9 cellular contexts compared by ENCODE assay signal in the genomic region with DNA sequence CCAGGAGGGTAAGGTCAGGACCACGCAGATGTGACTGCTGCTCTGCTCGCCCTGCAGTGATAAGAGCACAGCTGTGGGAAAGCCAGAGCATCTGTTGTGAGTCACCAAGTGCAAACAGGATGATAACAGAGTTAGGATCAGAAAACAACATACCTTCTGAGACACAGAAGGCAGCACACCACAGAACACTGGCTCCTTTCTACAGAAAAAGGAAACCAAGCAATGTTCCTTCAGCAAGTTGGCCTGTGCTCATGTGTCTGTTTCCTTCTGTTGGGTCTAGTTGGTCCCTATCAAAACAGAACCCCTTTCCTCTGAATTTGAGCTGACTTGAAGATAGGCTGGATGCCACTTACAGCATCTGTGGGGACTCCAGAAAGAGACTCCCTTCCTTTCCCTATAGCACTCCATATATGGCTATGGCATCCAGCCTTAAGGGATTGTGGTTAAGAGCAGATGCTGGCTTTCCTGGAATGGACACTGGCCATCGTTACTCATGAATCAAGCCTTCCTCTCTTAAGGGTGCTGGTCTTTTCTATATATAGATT.
DNase-seq lines count a peak whose midpoint lies in the region; ATAC-seq, FAIRE-seq and TF ChIP-seq lines count a peak whose summit lies in the region.
"Had no signal": no experiment of that assay in that cellular context is flagged by ENCODE, and none has a peak within 500 bp of the region (broad histone marks: within the 10 kb centered on the region; RNA-seq: fewer than 3 reads in every experiment).

No MANE protein-coding gene starts in this region.

- no peak overlapping the region for H3K4me3 Mint-ChIP-seq in immature natural killer cell

- H3K4me3 ChIP-seq in HUES48 (ENCODE audit: low read depth, low read length) (no peak overlapping the region), bronchial epithelial cell (ENCODE audit: low read depth, low read length) (no peak overlapping the region)

- FAIRE-seq in bronchial epithelial cell (lab: Jason Lieb, UNC) = no peak

- DNase-seq in bronchial epithelial cell (ENCODE audit: low read depth) = peak; percentile 75
- no peak for DNase-seq in omental fat pad (ENCODE audit: low spot score)
- no peak for DNase-seq in GM20000 (ENCODE audit: low spot score)
- DNase-seq in NCI-H774 (lab: John Stamatoyannopoulos, UW) = no peak
- DNase-seq in immature natural killer cell = no peak
- DNase-seq in KG1 (lab: John Stamatoyannopoulos, UW) = no peak
- DNase-seq: NCI-H748 treated with DMSO at 0.1 percent for 48 hours had no signal

- no peak overlapping the region for H3K27ac Mint-ChIP-seq in immature natural killer cell

- no peaks in the 10 kb centered on the region for H3K36me3 Mint-ChIP-seq in immature natural killer cell

- H3K27ac ChIP-seq in HUES48 (ENCODE audit: low read depth, low read length) = peak overlapping the region; percentile 44

- TF ChIP-seq CTCF in bronchial epithelial cell (IDR thresholded peaks at IDR 0.05; ENCODE audit: insufficient read depth, low read length, severe bottlenecking) (no peak), omental fat pad (IDR thresholded peaks at IDR 0.05) (no peak), GM20000 (IDR thresholded peaks at IDR 0.05; ENCODE audit: extremely low read depth, missing control alignments) (no peak)

- no peaks in the 10 kb centered on the region for H3K36me3 ChIP-seq in HUES48 (ENCODE audit: control insufficient read depth, insufficient read depth, low read length)
- no peaks in the 10 kb centered on the region for H3K36me3 ChIP-seq in bronchial epithelial cell (ENCODE audit: control insufficient read depth, insufficient read depth, low read length)

- H3K9me3 Mint-ChIP-seq in immature natural killer cell = no peaks in the 10 kb centered on the region

- no peak overlapping the region for H3K9ac ChIP-seq in HUES48 (ENCODE audit: low read depth, low read length)

- no peaks in the 10 kb centered on the region for H3K4me1 Mint-ChIP-seq in immature natural killer cell

- H3K27me3 Mint-ChIP-seq in immature natural killer cell (ENCODE audit: low read depth in 3 of 3) = peaks cover 2 to 6% (median 4%) of the 10 kb centered on the region in 3 donors

- no peaks in the 10 kb centered on the region for H3K9me3 ChIP-seq in HUES48 (ENCODE audit: control insufficient read depth, insufficient read depth, low read length)

- H3K27me3 ChIP-seq in HUES48 (ENCODE audit: control insufficient read depth, insufficient read depth, low read length) = no peaks in the 10 kb centered on the region
- H3K27me3 ChIP-seq in bronchial epithelial cell (ENCODE audit: control insufficient read depth, insufficient read depth, low read length) = no peaks in the 10 kb centered on the region

- peak; percentile 63 for ATAC-seq in GM18520 (IDR thresholded peaks at IDR 0.05; ENCODE audit: unreplicated experiment)
- ATAC-seq in omental fat pad (ENCODE audit: low FRiP score) = peak; percentile 77

- 0 out of 2 replicates have a peak, but pooled peaks cover 8% of the 10 kb centered on the region for H3K4me1 ChIP-seq in HUES48 (ENCODE audit: control insufficient read depth, insufficient read depth, low read length)
